ENCODE assay signal across 21 cellular contexts in the genomic region with DNA sequence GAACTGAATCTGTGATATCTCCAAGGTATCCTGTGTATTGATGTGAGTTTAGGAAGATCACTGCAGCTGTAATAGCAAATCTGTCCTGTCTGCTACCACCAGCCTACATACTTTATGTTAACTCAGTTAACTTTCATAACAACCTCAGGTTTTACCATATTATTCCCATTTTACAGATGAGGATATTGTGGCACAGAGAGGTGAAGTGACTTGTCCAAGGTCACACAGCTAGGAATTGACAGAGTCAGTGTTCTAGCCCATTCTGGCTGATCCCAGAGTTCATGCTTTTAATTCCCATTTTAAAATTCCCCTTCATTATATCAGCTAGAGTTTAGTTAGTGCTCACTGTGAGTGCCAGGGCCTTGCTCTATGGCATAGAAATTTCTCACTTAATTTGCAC. TPM values are rescaled to one million over a fixed set of nuclear protein-coding genes. Genes with fewer than 3 reads are reported as not detected.
DNase-seq lines count a peak whose midpoint lies in the region; ATAC-seq, FAIRE-seq and TF ChIP-seq lines count a peak whose summit lies in the region.
"Had no signal": no experiment of that assay in that cellular context is flagged by ENCODE, and none has a peak within 500 bp of the region (broad histone marks: within the 10 kb centered on the region; RNA-seq: fewer than 3 reads in every experiment).

No MANE protein-coding gene starts in this region.

- H3K4me1 ChIP-seq in HepG2 (ENCODE audit: insufficient read depth, low read length): no peaks in the 10 kb centered on the region
- H3K4me1 ChIP-seq in right lobe of liver: no peaks in the 10 kb centered on the region
- H3K4me1 ChIP-seq in neural progenitor cell: peaks cover 12% of the 10 kb centered on the region
- no peaks in the 10 kb centered on the region for H3K4me1 ChIP-seq in vagina
- H3K4me1 ChIP-seq in Caco-2: no peaks in the 10 kb centered on the region
- H3K4me1 ChIP-seq: SJSA1 had no signal

- TF ChIP-seq RAD21 in HepG2 (CRISPR knock-in tag; IDR thresholded peaks at IDR 0.05): no peak

- H3K9me3 ChIP-seq in HepG2 (ENCODE audit: low read length): no peaks in the 10 kb centered on the region
- no peaks in the 10 kb centered on the region for H3K9me3 ChIP-seq in right lobe of liver
- H3K9me3 ChIP-seq in neural progenitor cell (ENCODE audit: low read depth): no peaks in the 10 kb centered on the region
- no peaks in the 10 kb centered on the region for H3K9me3 ChIP-seq in vagina
- no peaks in the 10 kb centered on the region for H3K9me3 ChIP-seq in Caco-2
- H3K9me3 ChIP-seq: MG63, SJSA1 had no signal

- intact Hi-C loops in HepG2 (cut with micrococcal nuclease; ENCODE audit: unreplicated experiment) (no loop called here), right lobe of liver (cut with DNase I) (no loop called here), vagina (cut with DNase I) (no loop called here), Caco-2 (cut with micrococcal nuclease; ENCODE audit: unreplicated experiment) (no loop called here)

- H3K4me3 ChIP-seq in HepG2 (replicated peaks in 1 of 3; ENCODE audit: insufficient read depth in 1 of 3, low read depth in 2 of 3, low read length in 3 of 3): no peak overlapping the region
- no peak overlapping the region for H3K4me3 ChIP-seq in right lobe of liver
- H3K4me3 ChIP-seq in neural progenitor cell: no peak overlapping the region
- H3K4me3 ChIP-seq in vagina: no peak overlapping the region
- no peak overlapping the region for H3K4me3 ChIP-seq in Caco-2 (ENCODE audit: low read depth, low read length)
- H3K4me3 ChIP-seq: BLaER1 treated with 17β-estradiol and CSF1 and Interleukin-3, amounts not matched to agents 10 nM and 100 nM; MG63; SJSA1 had no signal

- H3K79me2 ChIP-seq in HepG2 (ENCODE audit: insufficient read depth, low read length) (no peaks in the 10 kb centered on the region), neural progenitor cell (ENCODE audit: low read depth) (no peaks in the 10 kb centered on the region)

- H3K4me2 ChIP-seq in HepG2 (ENCODE audit: low read depth, low read length) (no peak overlapping the region), neural progenitor cell (no peak overlapping the region)

- H3K36me3 ChIP-seq in HepG2 (replicated peaks in 1 of 2; ENCODE audit: control insufficient read depth in 1 of 2, insufficient read depth in 2 of 2, low read length in 2 of 2) (no peaks in the 10 kb centered on the region), right lobe of liver (no peaks in the 10 kb centered on the region), neural progenitor cell (no peaks in the 10 kb centered on the region), vagina (no peaks in the 10 kb centered on the region), Caco-2 (ENCODE audit: control insufficient read depth, insufficient read depth, low read length) (no peaks in the 10 kb centered on the region)
- H3K36me3 ChIP-seq: MG63, SJSA1 had no signal

- H3K4me3 Mint-ChIP-seq in endothelial cell (ENCODE audit: unreplicated experiment): no peak overlapping the region
- H3K4me3 Mint-ChIP-seq in neural progenitor cell: no peak overlapping the region
- no peak overlapping the region for H3K4me3 Mint-ChIP-seq in Caco-2 (ENCODE audit: unreplicated experiment)
- H3K4me3 Mint-ChIP-seq: CD4-positive, alpha-beta T cell had no signal

- H3K27me3 ChIP-seq in HepG2 (ENCODE audit: control insufficient read depth in 1 of 2, insufficient read depth in 2 of 2, low read length in 2 of 2) (peaks cover 0 to 16% of the 10 kb centered on the region in 2 experiments; a peak in 2 of 5 replicates), right lobe of liver (no peaks in the 10 kb centered on the region), neural progenitor cell (no peaks in the 10 kb centered on the region), vagina (no peaks in the 10 kb centered on the region), Caco-2 (replicated peaks; ENCODE audit: control insufficient read depth, insufficient read depth, low read length) (no peaks in the 10 kb centered on the region; the same call in 1 of the 2 replicates)
- H3K27me3 ChIP-seq: BLaER1 treated with 17β-estradiol and CSF1 and Interleukin-3, amounts not matched to agents 10 nM and 100 nM; MG63; SJSA1 had no signal

- BruUV-seq in HepG2 (replicated peaks; lab: Mats Ljungman, UMichigan) (no TSS peak), Caco-2 (replicated peaks; lab: Mats Ljungman, UMichigan) (no TSS peak)

- H3K27ac Mint-ChIP-seq in endothelial cell (ENCODE audit: unreplicated experiment) (peak overlapping the region; percentile 86), neural progenitor cell (peak overlapping the region; percentile 55), Caco-2 (ENCODE audit: unreplicated experiment) (no peak overlapping the region)
- H3K27ac Mint-ChIP-seq: CD4-positive, alpha-beta T cell had no signal

- POLR2A ChIA-PET in HepG2 (lab: Yijun Ruan, JAX) (no interaction called here), Caco-2 (lab: Charles Lee) (no interaction called here)

- H3K27ac ChIP-seq in HepG2 (ENCODE audit: extremely low read length, insufficient read depth, low read length): no peak overlapping the region
- H3K27ac ChIP-seq in right lobe of liver: no peak overlapping the region
- H3K27ac ChIP-seq in neural progenitor cell: no peak overlapping the region
- H3K27ac ChIP-seq in vagina: no peak overlapping the region
- H3K27ac ChIP-seq: SJSA1 had no signal

- CTCF ChIA-PET in HepG2 (lab: Yijun Ruan, JAX; ENCODE audit: low intra/inter-chr PET ratio, low total read pairs): no interaction called here
- CTCF ChIA-PET in Caco-2 (lab: Charles Lee): no interaction called here

- H3K9ac ChIP-seq in HepG2 (ENCODE audit: insufficient read depth, low read depth, low read length): no peak overlapping the region
- no peak overlapping the region for H3K9ac ChIP-seq in neural progenitor cell
- H3K9ac ChIP-seq: BLaER1 treated with 17β-estradiol and CSF1 and Interleukin-3, amounts not matched to agents 10 nM and 100 nM had no signal

- in situ Hi-C loops in HepG2 (cut with HindIII; ENCODE audit: extremely low pct_ligation_motif_present, low pct_unique_long_range_greater_than_20kb): no loop called here

- no peak for ATAC-seq in HepG2
- ATAC-seq in right lobe of liver: no peak
- no peak for ATAC-seq in HG03097 (IDR thresholded peaks at IDR 0.05; ENCODE audit: low FRiP score, unreplicated experiment)
- ATAC-seq: PC-3 had no signal

- H3F3A ChIP-seq in neural progenitor cell (ENCODE audit: low read depth): no peaks in the 10 kb centered on the region

- no peak for FAIRE-seq in HepG2 (lab: Jason Lieb, UNC)
- FAIRE-seq: G401.6 had no signal

- H3K9me3 Mint-ChIP-seq in endothelial cell (ENCODE audit: unreplicated experiment) (no peaks in the 10 kb centered on the region), neural progenitor cell (no peaks in the 10 kb centered on the region), Caco-2 (ENCODE audit: unreplicated experiment) (no peaks in the 10 kb centered on the region)
- H3K9me3 Mint-ChIP-seq: CD4-positive, alpha-beta T cell had no signal

- H2AFZ ChIP-seq in HepG2 (ENCODE audit: low read length): no peak overlapping the region
- no peak overlapping the region for H2AFZ ChIP-seq in neural progenitor cell (replicated peaks)

- DNase-seq in HepG2 (ENCODE audit: low spot score) (no peak), right lobe of liver (no peak), endothelial cell (ENCODE audit: low spot score) (no peak), neural progenitor cell (ENCODE audit: low spot score) (no peak), vagina (ENCODE audit: extremely low spot score in 2 of 2) (no peak), Caco-2 (no peak)
- DNase-seq: CD4-positive, alpha-beta T cell; GOT3; HCEC 1CT; KBM-7; MG63; NCI-H2029; NCI-H446; NCI-H524 treated with DMSO at 0.1 percent for 48 hours; PC-3 had no signal

- H3K36me3 Mint-ChIP-seq in endothelial cell (ENCODE audit: low read depth, unreplicated experiment) (no peaks in the 10 kb centered on the region), neural progenitor cell (no peaks in the 10 kb centered on the region), Caco-2 (ENCODE audit: insufficient read depth, unreplicated experiment) (no peaks in the 10 kb centered on the region)

- no peak for TF ChIP-seq EP300 in HepG2 (IDR thresholded peaks at IDR 0.05; ENCODE audit: low read depth in 2 of 2, low read length in 2 of 2)
- TF ChIP-seq EP300 in HepG2 (CRISPR knock-in tag; IDR thresholded peaks at IDR 0.05; ENCODE audit: borderline replicate concordance): no peak

- TF ChIP-seq CTCF in HepG2 (CRISPR knock-in tag; IDR thresholded peaks at IDR 0.05) (no peak), right lobe of liver (IDR thresholded peaks at IDR 0.05) (no peak), endothelial cell (IDR thresholded peaks at IDR 0.05; ENCODE audit: unreplicated experiment) (no peak), neural progenitor cell (IDR thresholded peaks at IDR 0.05) (no peak), vagina (IDR thresholded peaks at IDR 0.05) (no peak), Caco-2 (IDR thresholded peaks at IDR 0.05; ENCODE audit: insufficient read depth in 1 of 2, low read depth in 1 of 2, low read length in 1 of 2, severe bottlenecking in 1 of 2, unreplicated experiment in 1 of 2) (no peak)

- H3K27me3 Mint-ChIP-seq in endothelial cell (ENCODE audit: unreplicated experiment) (peaks cover 2% of the 10 kb centered on the region), neural progenitor cell (ENCODE audit: insufficient read depth, low read depth) (peaks cover 2% of the 10 kb centered on the region), Caco-2 (ENCODE audit: insufficient read depth, unreplicated experiment) (peaks cover 17% of the 10 kb centered on the region)
- H3K27me3 Mint-ChIP-seq: CD4-positive, alpha-beta T cell had no signal

- H4K20me1 ChIP-seq in HepG2 (ENCODE audit: insufficient read depth, low read length): no peaks in the 10 kb centered on the region
- H4K20me1 ChIP-seq in neural progenitor cell (ENCODE audit: low read depth): no peaks in the 10 kb centered on the region
- H4K20me1 ChIP-seq: BLaER1 treated with 17β-estradiol and CSF1 and Interleukin-3, amounts not matched to agents 10 nM and 100 nM had no signal

- TF ChIP-seq POLR2A in HepG2 (IDR thresholded peaks at IDR 0.05; ENCODE audit: insufficient read depth in 1 of 2, low read depth in 2 of 2, low read length in 2 of 2) (no peak), right lobe of liver (IDR thresholded peaks at IDR 0.05) (no peak), vagina (IDR thresholded peaks at IDR 0.05) (no peak)

- H3K4me1 Mint-ChIP-seq in endothelial cell (ENCODE audit: unreplicated experiment) (peaks cover 4% of the 10 kb centered on the region), neural progenitor cell (peaks cover 16% of the 10 kb centered on the region), Caco-2 (ENCODE audit: low read depth, unreplicated experiment) (no peaks in the 10 kb centered on the region)

RNA-seq across cellular contexts. Expression of gene PLEK, which starts 49.4 kb away (rescaled TPM):
- total RNA-seq in HepG2 (2016; rRNA removed; fragmentation: Illumina TruSeq; extraction: Trizol) (not detected in 2 replicates), right lobe of liver (10 to 100 TPM in 1 of 6 experiments, 1 to 10 TPM in 4, under 1 TPM in 1; 0.98 to 14.8 (median 2.4) TPM), endothelial cell (ENCODE audit: unreplicated experiment) (not detected), neural progenitor cell (ENCODE audit: low replicate concordance) (not detected in 2 replicates), vagina (4.4 TPM), Caco-2 (2022) (not detected in 2 replicates)
- total RNA-seq in HepG2 (2016; cell fraction: cytosol; rRNA removed; fragmentation: Illumina TruSeq; extraction: Trizol; ENCODE audit: low read depth): not detected in 2 replicates
- total RNA-seq in HepG2 (2016; cell fraction: insoluble cytoplasmic fraction; rRNA removed; fragmentation: Illumina TruSeq; extraction: Trizol): not detected in 2 replicates
- not detected in 2 replicates for total RNA-seq in HepG2 (2016; cell fraction: membrane; rRNA removed; fragmentation: Illumina TruSeq; extraction: Trizol)
- not detected in 2 replicates for total RNA-seq in HepG2 (2016; cell fraction: nucleus; rRNA removed; fragmentation: Illumina TruSeq; extraction: Trizol)
- 0.05 TPM in 1 of 2 replicates, not detected in the other for polyA plus RNA-seq in HepG2 (2011; rRNA removed)
- polyA plus RNA-seq in HepG2 (2011; cell fraction: cytosol; rRNA removed): 0.04 TPM in 2 replicates
- 0.12 TPM in 1 of 2 replicates, not detected in the other for polyA plus RNA-seq in HepG2 (2011; cell fraction: nucleus; rRNA removed)
- polyA plus RNA-seq in HepG2 (2012): not detected in 2 replicates
- polyA plus RNA-seq in HepG2 (2016; cell fraction: cytosol; fragmentation: Illumina TruSeq; extraction: Trizol; ENCODE audit: low read depth): not detected in 2 replicates
- polyA plus RNA-seq in HepG2 (2016; cell fraction: insoluble cytoplasmic fraction; fragmentation: Illumina TruSeq; extraction: Trizol; ENCODE audit: low read depth): not detected in 2 replicates
- not detected in 2 replicates for polyA plus RNA-seq in HepG2 (2016; cell fraction: membrane; fragmentation: Illumina TruSeq; extraction: Trizol; ENCODE audit: low read depth)
- polyA plus RNA-seq in HepG2 (2016; cell fraction: nucleus; fragmentation: Illumina TruSeq; extraction: Trizol; ENCODE audit: insufficient read depth, low read depth): not detected in 2 replicates
- 0.21 TPM in 1 of 2 replicates, not detected in the other for polyA minus RNA-seq in HepG2 (2011; rRNA and poly(A)+ RNA removed; ENCODE audit: low replicate concordance)
- polyA minus RNA-seq in HepG2 (2011; cell fraction: cytosol; rRNA and poly(A)+ RNA removed): not detected in 2 replicates
- not detected in 2 replicates for polyA minus RNA-seq in HepG2 (2011; cell fraction: nucleus; rRNA and poly(A)+ RNA removed)
- total RNA-seq: A172, HT-29, PC-3, SJSA1 had no signal

RNA-seq across cellular contexts. Expression of gene FBXO48, which starts 52.6 kb away (rescaled TPM):
- total RNA-seq in HepG2 (2016; rRNA removed; fragmentation: Illumina TruSeq; extraction: Trizol): 0.42 and 0.59 TPM in 2 replicates
- total RNA-seq in HepG2 (2016; cell fraction: cytosol; rRNA removed; fragmentation: Illumina TruSeq; extraction: Trizol; ENCODE audit: low read depth): 0.18 and 0.20 TPM in 2 replicates
- 0.41 and 0.59 TPM in 2 replicates for total RNA-seq in HepG2 (2016; cell fraction: insoluble cytoplasmic fraction; rRNA removed; fragmentation: Illumina TruSeq; extraction: Trizol)
- 0.41 and 0.56 TPM in 2 replicates for total RNA-seq in HepG2 (2016; cell fraction: membrane; rRNA removed; fragmentation: Illumina TruSeq; extraction: Trizol)
- total RNA-seq in HepG2 (2016; cell fraction: nucleus; rRNA removed; fragmentation: Illumina TruSeq; extraction: Trizol): 0.56 and 0.69 TPM in 2 replicates
- polyA plus RNA-seq in HepG2 (2011; rRNA removed): 0.86 and 1.1 TPM in 2 replicates
- 0.32 and 0.64 TPM in 2 replicates for polyA plus RNA-seq in HepG2 (2011; cell fraction: cytosol; rRNA removed)
- 0.53 and 0.93 TPM in 2 replicates for polyA plus RNA-seq in HepG2 (2011; cell fraction: nucleus; rRNA removed)
- 0.45 and 0.62 TPM in 2 replicates for polyA plus RNA-seq in HepG2 (2012)
- polyA plus RNA-seq in HepG2 (2016; cell fraction: cytosol; fragmentation: Illumina TruSeq; extraction: Trizol; ENCODE audit: low read depth): 0.22 and 0.27 TPM in 2 replicates
- polyA plus RNA-seq in HepG2 (2016; cell fraction: insoluble cytoplasmic fraction; fragmentation: Illumina TruSeq; extraction: Trizol; ENCODE audit: low read depth): 0.68 and 0.71 TPM in 2 replicates
- polyA plus RNA-seq in HepG2 (2016; cell fraction: membrane; fragmentation: Illumina TruSeq; extraction: Trizol; ENCODE audit: low read depth): 0.33 and 0.52 TPM in 2 replicates
- 1.5 and 1.6 TPM in 2 replicates for polyA plus RNA-seq in HepG2 (2016; cell fraction: nucleus; fragmentation: Illumina TruSeq; extraction: Trizol; ENCODE audit: insufficient read depth, low read depth)
- polyA minus RNA-seq in HepG2 (2011; rRNA and poly(A)+ RNA removed; ENCODE audit: low replicate concordance): 0.28 and 0.68 TPM in 2 replicates
- polyA minus RNA-seq in HepG2 (2011; cell fraction: cytosol; rRNA and poly(A)+ RNA removed): 0.44 and 0.49 TPM in 2 replicates
- polyA minus RNA-seq in HepG2 (2011; cell fraction: nucleus; rRNA and poly(A)+ RNA removed): 1.5 and 1.6 TPM in 2 replicates
- 1 to 10 TPM in 4 of 6 experiments, under 1 TPM in 2; 0.82 to 1.5 (median 1.2) TPM for total RNA-seq in right lobe of liver
- total RNA-seq in endothelial cell (ENCODE audit: unreplicated experiment): 1.6 TPM
- 2.7 and 2.9 TPM in 2 replicates for total RNA-seq in neural progenitor cell (ENCODE audit: low replicate concordance)
- 1.2 TPM for total RNA-seq in vagina
- 1.1 and 1.2 TPM in 2 replicates for total RNA-seq in Caco-2 (2022)

RNA-seq across cellular contexts. Expression of gene APLF, which starts 52.9 kb away (rescaled TPM):
- total RNA-seq in HepG2 (2016; rRNA removed; fragmentation: Illumina TruSeq; extraction: Trizol) (2.0 and 2.2 TPM in 2 replicates), right lobe of liver (1 to 10 TPM; 1.3 to 2.3 (median 1.9) TPM), endothelial cell (ENCODE audit: unreplicated experiment) (12.9 TPM), neural progenitor cell (ENCODE audit: low replicate concordance) (9.8 and 16.9 TPM in 2 replicates), vagina (18.7 TPM), Caco-2 (2022) (3.9 and 4.0 TPM in 2 replicates)
- total RNA-seq in HepG2 (2016; cell fraction: cytosol; rRNA removed; fragmentation: Illumina TruSeq; extraction: Trizol; ENCODE audit: low read depth): 13.5 and 14.5 TPM in 2 replicates
- 1.7 and 2.3 TPM in 2 replicates for total RNA-seq in HepG2 (2016; cell fraction: insoluble cytoplasmic fraction; rRNA removed; fragmentation: Illumina TruSeq; extraction: Trizol)
- 7.8 and 9.4 TPM in 2 replicates for total RNA-seq in HepG2 (2016; cell fraction: membrane; rRNA removed; fragmentation: Illumina TruSeq; extraction: Trizol)
- 2.2 and 2.3 TPM in 2 replicates for total RNA-seq in HepG2 (2016; cell fraction: nucleus; rRNA removed; fragmentation: Illumina TruSeq; extraction: Trizol)
- polyA plus RNA-seq in HepG2 (2011; rRNA removed): 0.45 and 0.57 TPM in 2 replicates
- 0.24 and 0.33 TPM in 2 replicates for polyA plus RNA-seq in HepG2 (2011; cell fraction: cytosol; rRNA removed)
- 0.34 and 0.47 TPM in 2 replicates for polyA plus RNA-seq in HepG2 (2011; cell fraction: nucleus; rRNA removed)
- 0.60 and 0.76 TPM in 2 replicates for polyA plus RNA-seq in HepG2 (2012)
- polyA plus RNA-seq in HepG2 (2016; cell fraction: cytosol; fragmentation: Illumina TruSeq; extraction: Trizol; ENCODE audit: low read depth): 0.14 and 0.24 TPM in 2 replicates
- polyA plus RNA-seq in HepG2 (2016; cell fraction: insoluble cytoplasmic fraction; fragmentation: Illumina TruSeq; extraction: Trizol; ENCODE audit: low read depth): 1.5 and 2.1 TPM in 2 replicates
- polyA plus RNA-seq in HepG2 (2016; cell fraction: membrane; fragmentation: Illumina TruSeq; extraction: Trizol; ENCODE audit: low read depth): 0.31 and 0.42 TPM in 2 replicates
- polyA plus RNA-seq in HepG2 (2016; cell fraction: nucleus; fragmentation: Illumina TruSeq; extraction: Trizol; ENCODE audit: insufficient read depth, low read depth): 1.4 and 1.7 TPM in 2 replicates
- 0.05 and 0.44 TPM in 2 replicates for polyA minus RNA-seq in HepG2 (2011; rRNA and poly(A)+ RNA removed; ENCODE audit: low replicate concordance)
- 0.79 and 2.0 TPM in 2 replicates for polyA minus RNA-seq in HepG2 (2011; cell fraction: cytosol; rRNA and poly(A)+ RNA removed)
- 3.0 and 4.1 TPM in 2 replicates for polyA minus RNA-seq in HepG2 (2011; cell fraction: nucleus; rRNA and poly(A)+ RNA removed)
- total RNA-seq: HT-29 had no signal
